10 cellular contexts compared by ENCODE assay signal in the genomic region with DNA sequence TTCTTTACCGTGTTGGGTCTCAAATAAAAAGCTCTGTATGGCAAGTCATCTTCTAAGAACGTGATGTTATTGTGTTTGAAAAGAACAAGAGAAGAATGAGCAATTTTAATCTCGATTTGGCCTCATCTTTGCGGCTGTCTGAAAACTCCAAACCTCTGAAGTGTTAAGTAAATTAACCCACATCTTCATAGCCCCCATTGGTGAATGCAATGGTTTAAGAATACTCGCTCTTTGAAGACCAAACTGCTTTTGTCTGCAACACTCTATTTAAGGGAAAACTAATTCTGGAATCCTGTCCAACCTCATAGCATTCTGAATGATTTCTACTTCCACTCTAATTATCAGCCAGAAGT. TPM values are rescaled to one million over a fixed set of nuclear protein-coding genes. Genes with fewer than 3 reads are reported as not detected.
A peak's percentile ranks its signal among the peaks of the same experiment; 100 is the strongest.
DNase-seq lines count a peak whose midpoint lies in the region; ATAC-seq and TF ChIP-seq lines count a peak whose summit lies in the region.
"Had no signal": no experiment of that assay in that cellular context is flagged by ENCODE, and none has a peak within 500 bp of the region (broad histone marks: within the 10 kb centered on the region; RNA-seq: fewer than 3 reads in every experiment).

No MANE protein-coding gene starts in this region.

- no peak overlapping the region for H3K27ac ChIP-seq in heart left ventricle
- H3K27ac ChIP-seq in iPS-20b (ENCODE audit: low read length) = peak overlapping the region; percentile 11

- H3K27ac Mint-ChIP-seq in T-cell (peak overlapping the region; percentile 68 to 84), type B pancreatic cell (peak overlapping the region; percentile 84)

- H3K9me3 Mint-ChIP-seq in T-cell (no peaks in the 10 kb centered on the region), type B pancreatic cell (peaks cover 15% of the 10 kb centered on the region)

- DNase-seq in heart left ventricle (no peak), Right ventricle myocardium superior (no peak), T-cell (no peak), type B pancreatic cell (ENCODE audit: extremely low spot score, unreplicated experiment) (no peak), SW480 (ENCODE audit: low spot score) (no peak), HK-2 (ENCODE audit: unreplicated experiment) (no peak), GM19238 (ENCODE audit: insufficient read length, low spot score) (no peak)

- H3K4me1 ChIP-seq in heart left ventricle (peaks cover 0 to 6% (median 0%) of the 10 kb centered on the region in 12 donors), iPS-20b (ENCODE audit: insufficient read depth, low read length) (peaks cover 26% of the 10 kb centered on the region)

- peaks cover 6 to 10% (median 10%) of the 10 kb centered on the region in 3 donors for H3K4me1 Mint-ChIP-seq in T-cell
- peaks cover 19% of the 10 kb centered on the region for H3K4me1 Mint-ChIP-seq in type B pancreatic cell (ENCODE audit: unreplicated experiment)

- intact Hi-C loops in heart left ventricle (cut with DNase I) = loop anchor here in 5 of 10 donors (5.0 to 10.0 kb wide), 6 partner anchors 141 to 206 kb away; partner anchors contain the start of gene MYCBP2 (in 2 of the 5)
- intact Hi-C loops in Right ventricle myocardium superior (cut with DNase I) = no loop called here

- H3K27me3 Mint-ChIP-seq in T-cell (no peaks in the 10 kb centered on the region), type B pancreatic cell (no peaks in the 10 kb centered on the region)

- CTCF ChIA-PET in T-cell (lab: Charles Lee) = interaction anchor here (0.6 to 2.3 kb wide), 61 partner anchors 9 to 1719 kb away, joined by 3 to 35 read pairs (median 5); partner anchors contain the start of gene MYCBP2 (in 1 of the 2)

- TF ChIP-seq CTCF in heart left ventricle (IDR thresholded peaks at IDR 0.05) = no peak
- peak; percentile 38 for TF ChIP-seq CTCF in type B pancreatic cell (conservative IDR thresholded peaks at IDR 0.05)

- H3K36me3 Mint-ChIP-seq in T-cell (no peaks in the 10 kb centered on the region), type B pancreatic cell (no peaks in the 10 kb centered on the region)

- ATAC-seq in heart left ventricle (no peak), Right ventricle myocardium superior (ENCODE audit: poor library complexity) (no peak), T-cell (replicated peaks in 1 of 4) (peak in 2 of 4 experiments; percentile 24 to 32)

- TF ChIP-seq POLR2A in heart left ventricle (IDR thresholded peaks at IDR 0.05) = no peak

- H3K27me3 ChIP-seq in heart left ventricle = no peaks in the 10 kb centered on the region
- no peaks in the 10 kb centered on the region for H3K27me3 ChIP-seq in iPS-20b (ENCODE audit: insufficient read depth, low read length)

- WGBS in heart left ventricle, 4 donors = 12 to 17% (median 14%) methylated on average over 5 of the region's 5 CpGs

- peak overlapping the region; percentile 73; the same call in 1 of the 2 replicates for H3K9ac ChIP-seq in iPS-20b (ENCODE audit: low read depth, low read length)

- H3K9me3 ChIP-seq in heart left ventricle (peaks cover 0 to 10% (median 0%) of the 10 kb centered on the region in 12 donors), iPS-20b (ENCODE audit: insufficient read depth, low read depth, low read length) (no peaks in the 10 kb centered on the region)

- POLR2A ChIA-PET in T-cell (lab: Charles Lee) = interaction anchor here (0.6 to 1.3 kb wide), 4 partner anchors 151 to 1717 kb away, joined by 3 to 13 read pairs (median 4); no protein-coding TSS in a partner anchor

- peak overlapping the region; percentile 75 to 84 (median 78) for H3K4me3 Mint-ChIP-seq in T-cell
- H3K4me3 Mint-ChIP-seq in type B pancreatic cell = peak overlapping the region; percentile 89

- H3K4me3 ChIP-seq in heart left ventricle (peak overlapping the region in 9 of 12 donors; percentile 42 to 63 (median 51)), iPS-20b (ENCODE audit: low read length) (peak overlapping the region; percentile 62; the same call in 1 of the 2 replicates)

- H3K36me3 ChIP-seq in heart left ventricle = no peaks in the 10 kb centered on the region
- H3K36me3 ChIP-seq in iPS-20b (ENCODE audit: insufficient read depth, low read depth, low read length) = no peaks in the 10 kb centered on the region

RNA-seq across cellular contexts. Expression of gene SCEL, which starts 56.9 kb away (rescaled TPM):
- total RNA-seq in heart left ventricle (1 to 10 TPM in 1 of 9 donors, not detected in 8; 2.0 TPM), Right ventricle myocardium superior (not detected), T-cell (under 1 TPM in 2 of 5 donors, not detected in 3; 0.09 TPM), type B pancreatic cell (ENCODE audit: low replicate concordance) (102 and 382 TPM in 2 replicates)
- polyA plus RNA-seq in heart left ventricle = under 1 TPM in 1 of 2 donors, not detected in 1; 0.04 TPM
- total RNA-seq: G401; T-helper 1 cell treated with Interleukin-12 subunit alpha and Interleukin-12 subunit beta and Interleukin-4 antibody, amounts not matched to agents 30 ng/mL and 1 ng/mL, for 36 hours had no signal

Comparison
In these comparisons a context has a peak if more than half of its experiments do, and no peak if none do; other contexts are left out.
1. RNA of gene SCEL, which starts 56.9 kb away (total RNA-seq): 102 to 382 TPM in type B pancreatic cell; 0.09 TPM in T-cell, not detected in Right ventricle myocardium superior (single experiment) and 2.0 TPM in heart left ventricle; every median in the first group is over 10 times any median in the second.